Comparison of ENCODE assay signal across 1 cellular context in the genomic region with DNA sequence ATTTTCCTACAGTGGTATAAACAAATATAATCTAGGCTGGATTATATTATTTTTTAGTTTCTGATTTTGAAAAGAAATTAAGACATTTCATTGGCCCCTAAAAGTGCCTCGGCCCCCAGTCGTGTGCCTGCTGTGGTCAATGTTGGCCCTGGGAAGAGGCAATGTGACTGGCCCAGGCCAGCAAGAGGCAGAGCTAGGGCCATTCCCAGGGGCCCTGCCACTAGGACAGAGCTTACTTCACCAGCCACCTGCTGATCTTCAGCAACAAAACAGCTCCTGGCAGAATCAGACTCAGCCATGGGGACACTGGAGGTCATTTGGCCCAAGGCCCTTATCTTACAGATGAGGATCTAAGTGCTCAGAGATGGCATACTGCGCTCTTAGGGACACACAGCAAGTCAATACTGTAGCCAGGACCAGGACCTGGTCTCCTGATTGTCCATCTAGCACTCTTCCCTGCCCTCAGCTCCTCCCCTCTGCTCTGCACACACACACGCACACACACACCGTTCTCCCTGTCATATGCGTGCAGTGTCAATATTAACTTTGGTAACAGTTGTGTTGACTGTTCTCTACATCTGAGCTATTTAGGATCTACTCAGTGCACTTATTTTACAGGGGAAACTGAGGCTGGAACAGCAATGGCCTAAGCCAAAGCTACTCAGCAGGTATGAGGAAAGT.
TF ChIP-seq lines count a peak whose summit lies in the region.

No MANE protein-coding gene starts in this region.

TF ChIP-seq in HepG2, 621 proteins besides CTCF, POLR2A, EP300 and RAD21 (continued from another document):
- TF ChIP-seq, protein P1, sequence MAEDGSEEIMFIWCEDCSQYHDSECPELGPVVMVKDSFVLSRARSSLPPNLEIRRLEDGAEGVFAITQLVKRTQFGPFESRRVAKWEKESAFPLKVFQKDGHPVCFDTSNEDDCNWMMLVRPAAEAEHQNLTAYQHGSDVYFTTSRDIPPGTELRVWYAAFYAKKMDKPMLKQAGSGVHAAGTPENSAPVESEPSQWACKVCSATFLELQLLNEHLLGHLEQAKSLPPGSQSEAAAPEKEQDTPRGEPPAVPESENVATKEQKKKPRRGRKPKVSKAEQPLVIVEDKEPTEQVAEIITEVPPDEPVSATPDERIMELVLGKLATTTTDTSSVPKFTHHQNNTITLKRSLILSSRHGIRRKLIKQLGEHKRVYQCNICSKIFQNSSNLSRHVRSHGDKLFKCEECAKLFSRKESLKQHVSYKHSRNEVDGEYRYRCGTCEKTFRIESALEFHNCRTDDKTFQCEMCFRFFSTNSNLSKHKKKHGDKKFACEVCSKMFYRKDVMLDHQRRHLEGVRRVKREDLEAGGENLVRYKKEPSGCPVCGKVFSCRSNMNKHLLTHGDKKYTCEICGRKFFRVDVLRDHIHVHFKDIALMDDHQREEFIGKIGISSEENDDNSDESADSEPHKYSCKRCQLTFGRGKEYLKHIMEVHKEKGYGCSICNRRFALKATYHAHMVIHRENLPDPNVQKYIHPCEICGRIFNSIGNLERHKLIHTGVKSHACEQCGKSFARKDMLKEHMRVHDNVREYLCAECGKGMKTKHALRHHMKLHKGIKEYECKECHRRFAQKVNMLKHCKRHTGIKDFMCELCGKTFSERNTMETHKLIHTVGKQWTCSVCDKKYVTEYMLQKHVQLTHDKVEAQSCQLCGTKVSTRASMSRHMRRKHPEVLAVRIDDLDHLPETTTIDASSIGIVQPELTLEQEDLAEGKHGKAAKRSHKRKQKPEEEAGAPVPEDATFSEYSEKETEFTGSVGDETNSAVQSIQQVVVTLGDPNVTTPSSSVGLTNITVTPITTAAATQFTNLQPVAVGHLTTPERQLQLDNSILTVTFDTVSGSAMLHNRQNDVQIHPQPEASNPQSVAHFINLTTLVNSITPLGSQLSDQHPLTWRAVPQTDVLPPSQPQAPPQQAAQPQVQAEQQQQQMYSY (CRISPR knock-in tag; IDR thresholded peaks at IDR 0.05), result no peak
- TF ChIP-seq PHF8 (CRISPR knock-in tag; IDR thresholded peaks at IDR 0.05), result no peak
- TF ChIP-seq DPF2 (CRISPR knock-in tag; IDR thresholded peaks at IDR 0.05; ENCODE audit: borderline replicate concordance, low read depth), result no peak
- TF ChIP-seq, protein P2, sequence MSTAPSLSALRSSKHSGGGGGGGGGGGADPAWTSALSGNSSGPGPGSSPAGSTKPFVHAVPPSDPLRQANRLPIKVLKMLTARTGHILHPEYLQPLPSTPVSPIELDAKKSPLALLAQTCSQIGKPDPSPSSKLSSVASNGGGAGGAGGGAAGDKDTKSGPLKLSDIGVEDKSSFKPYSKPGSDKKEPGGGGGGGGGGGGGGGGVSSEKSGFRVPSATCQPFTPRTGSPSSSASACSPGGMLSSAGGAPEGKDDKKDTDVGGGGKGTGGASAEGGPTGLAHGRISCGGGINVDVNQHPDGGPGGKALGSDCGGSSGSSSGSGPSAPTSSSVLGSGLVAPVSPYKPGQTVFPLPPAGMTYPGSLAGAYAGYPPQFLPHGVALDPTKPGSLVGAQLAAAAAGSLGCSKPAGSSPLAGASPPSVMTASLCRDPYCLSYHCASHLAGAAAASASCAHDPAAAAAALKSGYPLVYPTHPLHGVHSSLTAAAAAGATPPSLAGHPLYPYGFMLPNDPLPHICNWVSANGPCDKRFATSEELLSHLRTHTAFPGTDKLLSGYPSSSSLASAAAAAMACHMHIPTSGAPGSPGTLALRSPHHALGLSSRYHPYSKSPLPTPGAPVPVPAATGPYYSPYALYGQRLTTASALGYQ (CRISPR knock-in tag; IDR thresholded peaks at IDR 0.05), result no peak
- TF ChIP-seq MXI1 (IDR thresholded peaks at IDR 0.05; ENCODE audit: borderline replicate concordance, low read depth, low read length), result no peak
- peak; percentile 84 for TF ChIP-seq ZMYM3 (CRISPR knock-in tag; IDR thresholded peaks at IDR 0.05)
- no peak for TF ChIP-seq NCOA1 (CRISPR knock-in tag; IDR thresholded peaks at IDR 0.05)
- TF ChIP-seq, protein P3, sequence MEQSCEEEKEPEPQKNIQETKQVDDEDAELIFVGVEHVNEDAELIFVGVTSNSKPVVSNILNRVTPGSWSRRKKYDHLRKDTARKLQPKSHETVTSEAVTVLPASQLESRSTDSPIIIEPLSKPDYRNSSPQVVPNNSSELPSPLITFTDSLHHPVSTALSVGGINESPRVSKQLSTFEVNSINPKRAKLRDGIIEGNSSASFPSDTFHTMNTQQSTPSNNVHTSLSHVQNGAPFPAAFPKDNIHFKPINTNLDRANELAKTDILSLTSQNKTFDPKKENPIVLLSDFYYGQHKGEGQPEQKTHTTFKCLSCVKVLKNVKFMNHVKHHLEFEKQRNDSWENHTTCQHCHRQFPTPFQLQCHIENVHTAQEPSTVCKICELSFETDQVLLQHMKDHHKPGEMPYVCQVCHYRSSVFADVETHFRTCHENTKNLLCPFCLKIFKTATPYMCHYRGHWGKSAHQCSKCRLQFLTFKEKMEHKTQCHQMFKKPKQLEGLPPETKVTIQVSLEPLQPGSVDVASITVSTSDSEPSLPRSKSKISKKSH (CRISPR knock-in tag; IDR thresholded peaks at IDR 0.05; ENCODE audit: borderline replicate concordance), result no peak
- TF ChIP-seq FOXK2 (IDR thresholded peaks at IDR 0.05), result no peak
- TF ChIP-seq ZBTB1 (CRISPR knock-in tag; IDR thresholded peaks at IDR 0.05; ENCODE audit: borderline replicate concordance), result no peak
- TF ChIP-seq FOXA1 (IDR thresholded peaks at IDR 0.05), result peak; percentile 85
- peak; percentile 93 for TF ChIP-seq FOXA1 (CRISPR knock-in tag; IDR thresholded peaks at IDR 0.05)
- TF ChIP-seq, protein P4, sequence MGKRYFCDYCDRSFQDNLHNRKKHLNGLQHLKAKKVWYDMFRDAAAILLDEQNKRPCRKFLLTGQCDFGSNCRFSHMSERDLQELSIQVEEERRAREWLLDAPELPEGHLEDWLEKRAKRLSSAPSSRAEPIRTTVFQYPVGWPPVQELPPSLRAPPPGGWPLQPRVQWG (CRISPR knock-in tag; IDR thresholded peaks at IDR 0.05; ENCODE audit: borderline replicate concordance, low read depth), result no peak
- no peak for TF ChIP-seq MTF1 (CRISPR knock-in tag; IDR thresholded peaks at IDR 0.05)
- no peak for TF ChIP-seq ZFP82 (CRISPR knock-in tag; IDR thresholded peaks at IDR 0.05; ENCODE audit: borderline replicate concordance)
- TF ChIP-seq, protein P5, sequence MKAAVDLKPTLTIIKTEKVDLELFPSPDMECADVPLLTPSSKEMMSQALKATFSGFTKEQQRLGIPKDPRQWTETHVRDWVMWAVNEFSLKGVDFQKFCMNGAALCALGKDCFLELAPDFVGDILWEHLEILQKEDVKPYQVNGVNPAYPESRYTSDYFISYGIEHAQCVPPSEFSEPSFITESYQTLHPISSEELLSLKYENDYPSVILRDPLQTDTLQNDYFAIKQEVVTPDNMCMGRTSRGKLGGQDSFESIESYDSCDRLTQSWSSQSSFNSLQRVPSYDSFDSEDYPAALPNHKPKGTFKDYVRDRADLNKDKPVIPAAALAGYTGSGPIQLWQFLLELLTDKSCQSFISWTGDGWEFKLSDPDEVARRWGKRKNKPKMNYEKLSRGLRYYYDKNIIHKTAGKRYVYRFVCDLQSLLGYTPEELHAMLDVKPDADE (CRISPR knock-in tag; IDR thresholded peaks at IDR 0.05), result no peak
- TF ChIP-seq, protein P6, sequence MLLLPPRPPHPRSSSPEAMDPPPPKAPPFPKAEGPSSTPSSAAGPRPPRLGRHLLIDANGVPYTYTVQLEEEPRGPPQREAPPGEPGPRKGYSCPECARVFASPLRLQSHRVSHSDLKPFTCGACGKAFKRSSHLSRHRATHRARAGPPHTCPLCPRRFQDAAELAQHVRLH (CRISPR knock-in tag; IDR thresholded peaks at IDR 0.05; ENCODE audit: borderline replicate concordance, low read depth), result no peak
- TF ChIP-seq YY1 (IDR thresholded peaks at IDR 0.05; ENCODE audit: insufficient read depth, insufficient replicate concordance, low read depth, low read length), result no peak
- TF ChIP-seq, protein P7, sequence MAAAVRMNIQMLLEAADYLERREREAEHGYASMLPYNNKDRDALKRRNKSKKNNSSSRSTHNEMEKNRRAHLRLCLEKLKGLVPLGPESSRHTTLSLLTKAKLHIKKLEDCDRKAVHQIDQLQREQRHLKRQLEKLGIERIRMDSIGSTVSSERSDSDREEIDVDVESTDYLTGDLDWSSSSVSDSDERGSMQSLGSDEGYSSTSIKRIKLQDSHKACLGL (CRISPR knock-in tag; IDR thresholded peaks at IDR 0.05), result no peak
- no peak for TF ChIP-seq AHR (CRISPR knock-in tag; IDR thresholded peaks at IDR 0.05)
- no peak for TF ChIP-seq MAFK (conservative IDR thresholded peaks at IDR 0.05 in 1 of 2, IDR thresholded peaks at IDR 0.05 in 1 of 2; ENCODE audit: low read length in 2 of 2)
- no peak for TF ChIP-seq KDM6A (CRISPR knock-in tag; IDR thresholded peaks at IDR 0.05; ENCODE audit: low read depth)
- TF ChIP-seq, protein P8, sequence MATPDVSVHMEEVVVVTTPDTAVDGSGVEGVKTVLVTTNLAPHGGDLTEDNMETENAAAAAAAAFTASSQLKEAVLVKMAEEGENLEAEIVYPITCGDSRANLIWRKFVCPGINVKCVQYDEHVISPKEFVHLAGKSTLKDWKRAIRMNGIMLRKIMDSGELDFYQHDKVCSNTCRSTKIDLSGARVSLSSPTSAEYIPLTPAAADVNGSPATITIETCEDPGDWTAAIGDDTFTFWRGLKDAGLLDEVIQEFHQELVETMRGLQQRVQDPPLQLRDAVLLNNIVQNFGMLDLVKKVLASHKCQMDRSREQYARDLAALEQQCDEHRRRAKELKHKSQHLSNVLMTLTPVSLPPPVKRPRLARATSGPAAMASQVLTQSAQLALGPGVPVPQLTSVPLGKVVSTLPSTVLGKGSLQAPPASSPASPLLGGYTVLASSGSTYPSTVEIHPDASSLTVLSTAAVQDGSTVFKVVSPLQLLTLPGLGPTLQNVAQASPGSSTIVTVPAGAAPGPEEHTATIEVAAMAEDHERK (CRISPR knock-in tag; IDR thresholded peaks at IDR 0.05; ENCODE audit: low read depth), result no peak
- TF ChIP-seq HOXA5 (CRISPR knock-in tag; IDR thresholded peaks at IDR 0.05), result no peak
- TF ChIP-seq HDAC1 (CRISPR knock-in tag; IDR thresholded peaks at IDR 0.05), result peak; percentile 50; the same call in 1 of the 2 replicates
- peak; percentile 40; the same call in 1 of the 2 replicates for TF ChIP-seq THAP11 (CRISPR knock-in tag; IDR thresholded peaks at IDR 0.05)
- TF ChIP-seq, protein P9, sequence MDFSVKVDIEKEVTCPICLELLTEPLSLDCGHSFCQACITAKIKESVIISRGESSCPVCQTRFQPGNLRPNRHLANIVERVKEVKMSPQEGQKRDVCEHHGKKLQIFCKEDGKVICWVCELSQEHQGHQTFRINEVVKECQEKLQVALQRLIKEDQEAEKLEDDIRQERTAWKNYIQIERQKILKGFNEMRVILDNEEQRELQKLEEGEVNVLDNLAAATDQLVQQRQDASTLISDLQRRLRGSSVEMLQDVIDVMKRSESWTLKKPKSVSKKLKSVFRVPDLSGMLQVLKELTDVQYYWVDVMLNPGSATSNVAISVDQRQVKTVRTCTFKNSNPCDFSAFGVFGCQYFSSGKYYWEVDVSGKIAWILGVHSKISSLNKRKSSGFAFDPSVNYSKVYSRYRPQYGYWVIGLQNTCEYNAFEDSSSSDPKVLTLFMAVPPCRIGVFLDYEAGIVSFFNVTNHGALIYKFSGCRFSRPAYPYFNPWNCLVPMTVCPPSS (IDR thresholded peaks at IDR 0.05), result no peak
- no peak for TF ChIP-seq FIP1L1 (IDR thresholded peaks at IDR 0.05; ENCODE audit: borderline replicate concordance, insufficient read depth, low read depth, low read length)
- no peak for TF ChIP-seq TARDBP (CRISPR knock-in tag; IDR thresholded peaks at IDR 0.05)
- TF ChIP-seq, protein P10, sequence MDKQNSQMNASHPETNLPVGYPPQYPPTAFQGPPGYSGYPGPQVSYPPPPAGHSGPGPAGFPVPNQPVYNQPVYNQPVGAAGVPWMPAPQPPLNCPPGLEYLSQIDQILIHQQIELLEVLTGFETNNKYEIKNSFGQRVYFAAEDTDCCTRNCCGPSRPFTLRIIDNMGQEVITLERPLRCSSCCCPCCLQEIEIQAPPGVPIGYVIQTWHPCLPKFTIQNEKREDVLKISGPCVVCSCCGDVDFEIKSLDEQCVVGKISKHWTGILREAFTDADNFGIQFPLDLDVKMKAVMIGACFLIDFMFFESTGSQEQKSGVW (CRISPR knock-in tag; IDR thresholded peaks at IDR 0.05; ENCODE audit: borderline replicate concordance), result no peak
- no peak for TF ChIP-seq ZSCAN29 (CRISPR knock-in tag; conservative IDR thresholded peaks at IDR 0.05)
- TF ChIP-seq, protein P11, sequence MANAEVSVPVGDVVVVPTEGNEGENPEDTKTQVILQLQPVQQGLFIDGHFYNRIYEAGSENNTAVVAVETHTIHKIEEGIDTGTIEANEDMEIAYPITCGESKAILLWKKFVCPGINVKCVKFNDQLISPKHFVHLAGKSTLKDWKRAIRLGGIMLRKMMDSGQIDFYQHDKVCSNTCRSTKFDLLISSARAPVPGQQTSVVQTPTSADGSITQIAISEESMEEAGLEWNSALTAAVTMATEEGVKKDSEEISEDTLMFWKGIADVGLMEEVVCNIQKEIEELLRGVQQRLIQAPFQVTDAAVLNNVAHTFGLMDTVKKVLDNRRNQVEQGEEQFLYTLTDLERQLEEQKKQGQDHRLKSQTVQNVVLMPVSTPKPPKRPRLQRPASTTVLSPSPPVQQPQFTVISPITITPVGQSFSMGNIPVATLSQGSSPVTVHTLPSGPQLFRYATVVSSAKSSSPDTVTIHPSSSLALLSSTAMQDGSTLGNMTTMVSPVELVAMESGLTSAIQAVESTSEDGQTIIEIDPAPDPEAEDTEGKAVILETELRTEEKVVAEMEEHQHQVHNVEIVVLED (CRISPR knock-in tag; IDR thresholded peaks at IDR 0.05; ENCODE audit: borderline replicate concordance), result no peak
- TF ChIP-seq ZNF143 (CRISPR knock-in tag; IDR thresholded peaks at IDR 0.05), result no peak
TF ChIP-seq in HepG2: peak in this region for 37.
